27 cellular contexts compared by ENCODE assay signal in the genomic region with DNA sequence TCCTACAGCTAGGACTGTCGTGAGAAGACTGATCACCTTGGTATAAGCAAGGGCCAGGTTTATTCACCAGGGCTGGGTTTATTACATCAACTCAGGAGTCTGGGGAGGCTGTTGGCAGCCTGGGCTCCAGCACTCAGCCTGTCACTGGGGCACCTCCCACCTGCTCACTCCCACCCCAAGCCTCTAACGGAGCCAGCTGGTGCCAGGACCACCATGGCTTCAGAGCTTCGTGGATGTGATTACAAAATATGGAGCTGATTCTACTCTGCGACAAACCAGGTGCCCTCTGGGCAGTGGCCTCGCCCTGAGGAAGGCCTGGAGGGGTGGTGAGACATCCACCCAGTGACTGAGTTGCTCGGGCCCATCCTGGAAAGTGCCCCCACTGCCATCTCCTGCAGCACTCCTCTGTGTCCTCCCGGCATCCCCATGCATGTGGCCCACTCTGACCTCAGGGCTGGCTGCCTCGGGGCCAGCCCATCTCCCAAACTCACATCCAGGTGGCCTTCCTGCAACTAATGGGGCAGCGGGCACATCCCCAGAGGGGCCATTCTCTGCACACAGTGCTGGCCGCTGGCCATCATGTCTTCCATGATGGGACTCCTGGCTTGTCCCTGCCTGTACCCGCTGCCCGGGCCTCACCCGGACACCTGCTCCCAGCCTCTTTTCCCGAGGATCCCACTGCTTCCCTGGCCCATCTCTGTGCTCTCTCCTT. TPM values are rescaled to one million over a fixed set of nuclear protein-coding genes. Genes with fewer than 3 reads are reported as not detected.
DNase-seq lines count a peak whose midpoint lies in the region; ATAC-seq, FAIRE-seq and TF ChIP-seq lines count a peak whose summit lies in the region.
"Had no signal": no experiment of that assay in that cellular context is flagged by ENCODE, and none has a peak within 500 bp of the region (broad histone marks: within the 10 kb centered on the region; RNA-seq: fewer than 3 reads in every experiment).

No MANE protein-coding gene starts in this region.

- H3K4me3 Mint-ChIP-seq in activated naive CD4-positive, alpha-beta T cell treated with anti-CD3 and anti-CD28 coated beads, Interleukin-2, amount 50 U/mL, for 24 hours = no peak overlapping the region
- no peak overlapping the region for H3K4me3 Mint-ChIP-seq in activated T-helper 1 cell treated with anti-CD3 and anti-CD28 coated beads, Interleukin-12 subunit alpha, Interleukin-12 subunit beta, Interleukin-2, Interleukin-4 antibody, amounts not matched to agents 30 ng/mL and 10 ng/mL and 1 ng/mL, durations not matched to agents 14 hours and 24 hours and 36 hours
- H3K4me3 Mint-ChIP-seq in stimulated activated naive CD8-positive, alpha-beta T cell treated with anti-CD3 and anti-CD28 coated beads, Interleukin-15, amount 100 ng/mL, for 72 hours = peak overlapping the region in 1 of 2 donors; percentile 40
- H3K4me3 Mint-ChIP-seq: H9; natural killer cell treated with Interleukin-12 subunit alpha and Interleukin-12 subunit beta and Interleukin-15 and Interleukin-18, amount 100 ng/mL, for 72 hours; stimulated activated effector memory CD8-positive, alpha-beta T cell treated with anti-CD3 and anti-CD28 coated beads, Interleukin-12 subunit alpha, Interleukin-12 subunit beta, amount 100 ng/mL, for 72 hours; T-helper 2 cell treated with Interferon-gamma antibody and Interleukin-4, amounts not matched to agents 5 μg/mL and 100 μg/mL, for 36 hours had no signal

- no peak overlapping the region for H3K27ac ChIP-seq in kidney (ENCODE audit: low read depth in 2 of 2, low read length in 2 of 2)
- H3K27ac ChIP-seq: BLaER1, coronary artery, ovary had no signal

- no peak overlapping the region for H3K9ac ChIP-seq in kidney (ENCODE audit: low read length in 2 of 2)
- H3K9ac ChIP-seq: BLaER1 had no signal

- intact Hi-C loops in activated T-helper 1 cell treated with anti-CD3 and anti-CD28 coated beads, Interleukin-12 subunit alpha, Interleukin-12 subunit beta, Interleukin-2, Interleukin-4 antibody, amounts not matched to agents 30 ng/mL and 10 ng/mL and 1 ng/mL, durations not matched to agents 14 hours and 24 hours and 36 hours (cut with micrococcal nuclease) = no loop called here
- intact Hi-C loops in kidney (cut with DNase I) = no loop called here

- TF ChIP-seq CTCF in kidney (IDR thresholded peaks at IDR 0.05; ENCODE audit: borderline replicate concordance, extremely low read depth, insufficient read depth) = no peak

- DNase-seq in activated naive CD4-positive, alpha-beta T cell (lab: John Stamatoyannopoulos, UW) = no peak
- no peak for DNase-seq in activated T-helper 1 cell treated with anti-CD3 and anti-CD28 coated beads, Interleukin-12 subunit alpha, Interleukin-12 subunit beta, Interleukin-2, Interleukin-4 antibody, amounts not matched to agents 30 ng/mL and 10 ng/mL and 1 ng/mL, durations not matched to agents 14 hours and 24 hours and 36 hours (ENCODE audit: low spot score)
- peak; percentile 52 for DNase-seq in kidney
- no peak for DNase-seq in stimulated activated naive CD8-positive, alpha-beta T cell treated with anti-CD3 and anti-CD28 coated beads, Interleukin-15, amount 100 ng/mL, for 72 hours
- no peak for DNase-seq in kidney tubule cell (ENCODE audit: low spot score)
- no peak for DNase-seq in frontal cortex (ENCODE audit: low spot score in 2 of 2)
- no peak for DNase-seq in AG20443 (ENCODE audit: low spot score)
- DNase-seq: activated CD4-positive, CD25-positive, alpha-beta regulatory T cell treated with anti-CD3 and anti-CD28 coated beads, Interleukin-2, amount 50 U/mL, for 72 hours; Caco-2; caudate nucleus; DMS79; effector CD8-positive, alpha-beta T cell; H9; MM.1S; NCI-H2029 treated with DMSO at 0.1 percent for 48 hours; NCI-H2227 treated with DMSO at 0.1 percent for 48 hours; NCI-H526 treated with DMSO at 0.1 percent for 48 hours; SHP77 treated with DMSO at 0.1 percent for 48 hours; stimulated activated CD4-positive, alpha-beta T cell treated with anti-CD3 and anti-CD28 coated beads, Interleukin-15, amount 100 ng/mL, for 24 hours had no signal

- H3K36me3 ChIP-seq in kidney (ENCODE audit: control insufficient read depth in 1 of 2, insufficient read depth in 2 of 2, low read length in 2 of 2) = no peaks in the 10 kb centered on the region
- H3K36me3 ChIP-seq: ovary had no signal

- FAIRE-seq in kidney (lab: Jason Lieb, UNC) (no peak), frontal cortex (lab: Jason Lieb, UNC) (no peak)
- FAIRE-seq: G401.6 had no signal

- no peaks in the 10 kb centered on the region for H3K4me1 ChIP-seq in kidney (ENCODE audit: control insufficient read depth in 1 of 2, insufficient read depth in 1 of 2, low read depth in 1 of 2, low read length in 2 of 2)
- H3K4me1 ChIP-seq: Caco-2 had no signal

- H3K36me3 Mint-ChIP-seq in activated naive CD4-positive, alpha-beta T cell treated with anti-CD3 and anti-CD28 coated beads, Interleukin-2, amount 50 U/mL, for 24 hours = no peaks in the 10 kb centered on the region
- peaks cover 2% of the 10 kb centered on the region for H3K36me3 Mint-ChIP-seq in activated T-helper 1 cell treated with anti-CD3 and anti-CD28 coated beads, Interleukin-12 subunit alpha, Interleukin-12 subunit beta, Interleukin-2, Interleukin-4 antibody, amounts not matched to agents 30 ng/mL and 10 ng/mL and 1 ng/mL, durations not matched to agents 14 hours and 24 hours and 36 hours (ENCODE audit: low read depth)
- H3K36me3 Mint-ChIP-seq: natural killer cell treated with Interleukin-12 subunit alpha and Interleukin-12 subunit beta and Interleukin-15 and Interleukin-18, amount 100 ng/mL, for 72 hours had no signal

- peak overlapping the region; percentile 73 for H3K27ac Mint-ChIP-seq in activated naive CD4-positive, alpha-beta T cell treated with anti-CD3 and anti-CD28 coated beads, Interleukin-2, amount 50 U/mL, for 24 hours
- H3K27ac Mint-ChIP-seq in activated T-helper 1 cell treated with anti-CD3 and anti-CD28 coated beads, Interleukin-12 subunit alpha, Interleukin-12 subunit beta, Interleukin-2, Interleukin-4 antibody, amounts not matched to agents 30 ng/mL and 10 ng/mL and 1 ng/mL, durations not matched to agents 14 hours and 24 hours and 36 hours = peak overlapping the region; percentile 19
- peak overlapping the region; percentile 13 to 98 for H3K27ac Mint-ChIP-seq in stimulated activated naive CD8-positive, alpha-beta T cell treated with anti-CD3 and anti-CD28 coated beads, Interleukin-15, amount 100 ng/mL, for 72 hours
- H3K27ac Mint-ChIP-seq: T-helper 2 cell treated with Interferon-gamma antibody and Interleukin-4, amounts not matched to agents 5 μg/mL and 100 μg/mL, for 36 hours had no signal

- no peaks in the 10 kb centered on the region for H3K9me3 Mint-ChIP-seq in activated naive CD4-positive, alpha-beta T cell treated with anti-CD3 and anti-CD28 coated beads, Interleukin-2, amount 50 U/mL, for 24 hours
- no peaks in the 10 kb centered on the region for H3K9me3 Mint-ChIP-seq in activated T-helper 1 cell treated with anti-CD3 and anti-CD28 coated beads, Interleukin-12 subunit alpha, Interleukin-12 subunit beta, Interleukin-2, Interleukin-4 antibody, amounts not matched to agents 30 ng/mL and 10 ng/mL and 1 ng/mL, durations not matched to agents 14 hours and 24 hours and 36 hours
- H3K9me3 Mint-ChIP-seq in stimulated activated naive CD8-positive, alpha-beta T cell treated with anti-CD3 and anti-CD28 coated beads, Interleukin-15, amount 100 ng/mL, for 72 hours = no peaks in the 10 kb centered on the region
- H3K9me3 Mint-ChIP-seq: H9; natural killer cell treated with Interleukin-12 subunit alpha and Interleukin-12 subunit beta and Interleukin-15 and Interleukin-18, amount 100 ng/mL, for 72 hours; stimulated activated effector memory CD8-positive, alpha-beta T cell treated with anti-CD3 and anti-CD28 coated beads, Interleukin-12 subunit alpha, Interleukin-12 subunit beta, amount 100 ng/mL, for 72 hours; T-helper 2 cell treated with Interferon-gamma antibody and Interleukin-4, amounts not matched to agents 5 μg/mL and 100 μg/mL, for 36 hours had no signal

- H3K4me1 Mint-ChIP-seq in activated naive CD4-positive, alpha-beta T cell treated with anti-CD3 and anti-CD28 coated beads, Interleukin-2, amount 50 U/mL, for 24 hours = peaks cover 17% of the 10 kb centered on the region
- no peaks in the 10 kb centered on the region for H3K4me1 Mint-ChIP-seq in activated T-helper 1 cell treated with anti-CD3 and anti-CD28 coated beads, Interleukin-12 subunit alpha, Interleukin-12 subunit beta, Interleukin-2, Interleukin-4 antibody, amounts not matched to agents 30 ng/mL and 10 ng/mL and 1 ng/mL, durations not matched to agents 14 hours and 24 hours and 36 hours (ENCODE audit: low read depth)
- H3K4me1 Mint-ChIP-seq in stimulated activated naive CD8-positive, alpha-beta T cell treated with anti-CD3 and anti-CD28 coated beads, Interleukin-15, amount 100 ng/mL, for 72 hours = peaks cover 27% of the 10 kb centered on the region
- H3K4me1 Mint-ChIP-seq: H9 had no signal

- H3K4me3 ChIP-seq in kidney (ENCODE audit: low read length in 2 of 2) = no peak overlapping the region
- H3K4me3 ChIP-seq: BLaER1, coronary artery, ovary had no signal

- no peak for ATAC-seq in stimulated activated naive CD8-positive, alpha-beta T cell treated with anti-CD3 and anti-CD28 coated beads, Interleukin-15, amount 100 ng/mL, for 72 hours
- ATAC-seq: natural killer cell treated with Interleukin-12 subunit alpha and Interleukin-12 subunit beta and Interleukin-15 and Interleukin-18, amount 100 ng/mL, for 72 hours; stimulated activated effector memory CD8-positive, alpha-beta T cell treated with anti-CD3 and anti-CD28 coated beads, Interleukin-12 subunit alpha, Interleukin-12 subunit beta, amount 100 ng/mL, for 72 hours had no signal

- no peaks in the 10 kb centered on the region for H3K9me3 ChIP-seq in kidney (ENCODE audit: control insufficient read depth in 1 of 2, low read length in 2 of 2)
- H3K9me3 ChIP-seq: BLaER1, Caco-2, ovary had no signal

- H3K27me3 Mint-ChIP-seq in activated naive CD4-positive, alpha-beta T cell treated with anti-CD3 and anti-CD28 coated beads, Interleukin-2, amount 50 U/mL, for 24 hours = no peaks in the 10 kb centered on the region
- no peaks in the 10 kb centered on the region for H3K27me3 Mint-ChIP-seq in activated T-helper 1 cell treated with anti-CD3 and anti-CD28 coated beads, Interleukin-12 subunit alpha, Interleukin-12 subunit beta, Interleukin-2, Interleukin-4 antibody, amounts not matched to agents 30 ng/mL and 10 ng/mL and 1 ng/mL, durations not matched to agents 14 hours and 24 hours and 36 hours (ENCODE audit: insufficient read depth)
- H3K27me3 Mint-ChIP-seq in stimulated activated naive CD8-positive, alpha-beta T cell treated with anti-CD3 and anti-CD28 coated beads, Interleukin-15, amount 100 ng/mL, for 72 hours = no peaks in the 10 kb centered on the region
- H3K27me3 Mint-ChIP-seq: natural killer cell treated with Interleukin-12 subunit alpha and Interleukin-12 subunit beta and Interleukin-15 and Interleukin-18, amount 100 ng/mL, for 72 hours had no signal

RNA-seq across cellular contexts. Expression of gene SECISBP2, which starts 49.6 kb away (rescaled TPM):
- total RNA-seq in activated T-helper 1 cell treated with anti-CD3 and anti-CD28 coated beads, Interleukin-12 subunit alpha, Interleukin-12 subunit beta, Interleukin-2, Interleukin-4 antibody, amounts not matched to agents 30 ng/mL and 10 ng/mL and 1 ng/mL, durations not matched to agents 14 hours and 24 hours and 36 hours = 49.4 and 54.9 TPM in 2 replicates
- total RNA-seq in kidney (59.8 TPM), frontal cortex (67.7 TPM)
- polyA plus RNA-seq in kidney (ENCODE audit: insufficient read depth, low read depth, low replicate concordance) = 27.0 TPM

RNA-seq across cellular contexts. Expression of gene CKS2, which starts 56.9 kb away (rescaled TPM):
- total RNA-seq in activated T-helper 1 cell treated with anti-CD3 and anti-CD28 coated beads, Interleukin-12 subunit alpha, Interleukin-12 subunit beta, Interleukin-2, Interleukin-4 antibody, amounts not matched to agents 30 ng/mL and 10 ng/mL and 1 ng/mL, durations not matched to agents 14 hours and 24 hours and 36 hours = 148 and 162 TPM in 2 replicates
- total RNA-seq in kidney (7.0 TPM), frontal cortex (25.7 TPM)
- polyA plus RNA-seq in kidney (ENCODE audit: insufficient read depth, low read depth, low replicate concordance) = 72.8 TPM

Comparison
In these comparisons a context has a peak if more than half of its experiments do, and no peak if none do; other contexts are left out.
1. H3K27ac Mint-ChIP-seq: peak in every context shown above with its lines; median percentile 73 in activated naive CD4-positive, alpha-beta T cell treated with anti-CD3 and anti-CD28 coated beads, Interleukin-2, amount 50 U/mL, for 24 hours; 56 in stimulated activated naive CD8-positive, alpha-beta T cell treated with anti-CD3 and anti-CD28 coated beads, Interleukin-15, amount 100 ng/mL, for 72 hours; 19 in activated T-helper 1 cell treated with anti-CD3 and anti-CD28 coated beads, Interleukin-12 subunit alpha, Interleukin-12 subunit beta, Interleukin-2, Interleukin-4 antibody, amounts not matched to agents 30 ng/mL and 10 ng/mL and 1 ng/mL, durations not matched to agents 14 hours and 24 hours and 36 hours.